Comparison of ENCODE assay signal across 9 cellular contexts in genomic region chr3:55721716-55722484, GRCh38.
DNase-seq lines count a peak whose midpoint lies in the region; ATAC-seq, FAIRE-seq and TF ChIP-seq lines count a peak whose summit lies in the region.
"Had no signal": no experiment of that assay in that cellular context is flagged by ENCODE, and none has a peak within 500 bp of the region (broad histone marks: within the 10 kb centered on the region; RNA-seq: fewer than 3 reads in every experiment).

No MANE protein-coding gene starts in this region.

- FAIRE-seq in G401.6 (lab: Jason Lieb, UNC), result peak; percentile 37

- TF ChIP-seq CTCF in MM.1S (IDR thresholded peaks at IDR 0.05; ENCODE audit: low read length) (peak; percentile 60), epithelial cell of esophagus (IDR thresholded peaks at IDR 0.05; ENCODE audit: insufficient read depth, low read depth, low read length, missing control alignments) (peak; percentile 65), neural progenitor cell (IDR thresholded peaks at IDR 0.05) (peak; percentile 67)

- no peak overlapping the region for H3K27ac Mint-ChIP-seq in neural progenitor cell
- H3K27ac Mint-ChIP-seq in activated CD4-positive, alpha-beta memory T cell treated with anti-CD3 and anti-CD28 coated beads for 36 hours, result no peak overlapping the region

- no peak overlapping the region for H3K4me3 Mint-ChIP-seq in neural progenitor cell
- H3K4me3 Mint-ChIP-seq in activated CD4-positive, alpha-beta memory T cell treated with anti-CD3 and anti-CD28 coated beads for 36 hours, result no peak overlapping the region

- no peaks in the 10 kb centered on the region for H3K9me2 ChIP-seq in MM.1S (replicated peaks; ENCODE audit: insufficient read depth, low read length)

- H3K27ac ChIP-seq in MM.1S (ENCODE audit: low read length) (no peak overlapping the region), neural progenitor cell (no peak overlapping the region)
- H3K27ac ChIP-seq: SK-N-MC had no signal

- no peaks in the 10 kb centered on the region for H3K36me3 Mint-ChIP-seq in neural progenitor cell
- H3K36me3 Mint-ChIP-seq in activated CD4-positive, alpha-beta memory T cell treated with anti-CD3 and anti-CD28 coated beads for 36 hours, result no peaks in the 10 kb centered on the region

- H2AFZ ChIP-seq in MM.1S (ENCODE audit: low read length) (no peak overlapping the region), neural progenitor cell (replicated peaks) (no peak overlapping the region)

- peaks cover 2% of the 10 kb centered on the region for H3K27me3 Mint-ChIP-seq in neural progenitor cell (ENCODE audit: insufficient read depth, low read depth)
- no peaks in the 10 kb centered on the region for H3K27me3 Mint-ChIP-seq in activated CD4-positive, alpha-beta memory T cell treated with anti-CD3 and anti-CD28 coated beads for 36 hours

- 0 out of 2 replicates have a peak, but pooled peaks cover 4% of the 10 kb centered on the region for H3K4me1 ChIP-seq in MM.1S (ENCODE audit: low read length)
- peaks cover 6% of the 10 kb centered on the region for H3K4me1 ChIP-seq in neural progenitor cell

- CTCF ChIA-PET in activated CD4-positive, alpha-beta memory T cell treated with anti-CD3 and anti-CD28 coated beads for 36 hours (lab: Charles Lee), result interaction anchor here (0.7 kb wide), 1 partner anchor 236 kb away, joined by 3 read pairs; no protein-coding TSS in a partner anchor

- H4K20me1 ChIP-seq in MM.1S (ENCODE audit: insufficient read depth, low read length) (no peaks in the 10 kb centered on the region), neural progenitor cell (ENCODE audit: low read depth) (no peaks in the 10 kb centered on the region)

- H3K9me3 ChIP-seq in MM.1S (replicated peaks; ENCODE audit: insufficient read depth, low read length) (no peaks in the 10 kb centered on the region), neural progenitor cell (ENCODE audit: low read depth) (no peaks in the 10 kb centered on the region)

- no peak overlapping the region for H3K4me3 ChIP-seq in MM.1S (ENCODE audit: low read length)
- H3K4me3 ChIP-seq in epithelial cell of esophagus (ENCODE audit: low read length), result no peak overlapping the region
- H3K4me3 ChIP-seq in neural progenitor cell, result no peak overlapping the region
- H3K4me3 ChIP-seq: SK-N-MC had no signal

- POLR2A ChIA-PET in activated CD4-positive, alpha-beta memory T cell treated with anti-CD3 and anti-CD28 coated beads for 36 hours (lab: Charles Lee), result no interaction called here

- no peak for ATAC-seq in HG03025 (IDR thresholded peaks at IDR 0.05; ENCODE audit: low FRiP score, unreplicated experiment)

- H3K4me2 ChIP-seq in MM.1S (ENCODE audit: low read depth, low read length) (no peak overlapping the region), neural progenitor cell (no peak overlapping the region)

- H3K9me3 Mint-ChIP-seq in neural progenitor cell, result no peaks in the 10 kb centered on the region
- H3K9me3 Mint-ChIP-seq in activated CD4-positive, alpha-beta memory T cell treated with anti-CD3 and anti-CD28 coated beads for 36 hours, result no peaks in the 10 kb centered on the region

- H3K4me1 Mint-ChIP-seq in neural progenitor cell, result peaks cover 57% of the 10 kb centered on the region
- H3K4me1 Mint-ChIP-seq in activated CD4-positive, alpha-beta memory T cell treated with anti-CD3 and anti-CD28 coated beads for 36 hours (ENCODE audit: low read depth), result no peaks in the 10 kb centered on the region

- H3K79me2 ChIP-seq in MM.1S (ENCODE audit: low read length), result no peaks in the 10 kb centered on the region
- H3K79me2 ChIP-seq in neural progenitor cell (ENCODE audit: low read depth), result no peaks in the 10 kb centered on the region

- no peaks in the 10 kb centered on the region for H3K27me3 ChIP-seq in MM.1S (replicated peaks; ENCODE audit: insufficient read depth, low read length)
- H3K27me3 ChIP-seq in neural progenitor cell, result no peaks in the 10 kb centered on the region

- H3F3A ChIP-seq in MM.1S (ENCODE audit: insufficient read depth, low read length) (no peaks in the 10 kb centered on the region), neural progenitor cell (ENCODE audit: low read depth) (no peaks in the 10 kb centered on the region)

- H3K36me3 ChIP-seq in MM.1S (replicated peaks; ENCODE audit: insufficient read depth, low read length) (no peaks in the 10 kb centered on the region), neural progenitor cell (no peaks in the 10 kb centered on the region)

- DNase-seq in MM.1S (peak; percentile 50), epithelial cell of esophagus (ENCODE audit: low read depth) (peak; percentile 25), neural progenitor cell (ENCODE audit: low spot score) (peak; percentile 36), GM19240 (ENCODE audit: insufficient read length, low spot score) (no peak), OCI-M2 (lab: John Stamatoyannopoulos, UW; ENCODE audit: unreplicated experiment) (no peak)
- DNase-seq in activated CD4-positive, alpha-beta memory T cell treated with anti-CD3 and anti-CD28 coated beads for 36 hours, result no peak

- intact Hi-C loops in activated CD4-positive, alpha-beta memory T cell treated with anti-CD3 and anti-CD28 coated beads for 36 hours (cut with micrococcal nuclease), result loop anchor here (10.0 kb wide), 2 partner anchors 237 to 517 kb away; partner anchors contain the start of gene WNT5A

- H3K9ac ChIP-seq in MM.1S (ENCODE audit: low read length) (no peak overlapping the region), neural progenitor cell (no peak overlapping the region)

Comparison
In these comparisons a context has a peak if more than half of its experiments do, and no peak if none do; other contexts are left out.
1. DNase-seq: peak in MM.1S (single experiment), epithelial cell of esophagus (single experiment) and neural progenitor cell (single experiment); none in activated CD4-positive, alpha-beta memory T cell treated with anti-CD3 and anti-CD28 coated beads for 36 hours (single experiment), GM19240 (single experiment) and OCI-M2 (single experiment).
2. Peak in every context shown above with its lines, with median percentiles within 50 percentile points of each other: CTCF ChIP-seq.